Comparison of ENCODE assay signal across 13 cellular contexts in the genomic region with DNA sequence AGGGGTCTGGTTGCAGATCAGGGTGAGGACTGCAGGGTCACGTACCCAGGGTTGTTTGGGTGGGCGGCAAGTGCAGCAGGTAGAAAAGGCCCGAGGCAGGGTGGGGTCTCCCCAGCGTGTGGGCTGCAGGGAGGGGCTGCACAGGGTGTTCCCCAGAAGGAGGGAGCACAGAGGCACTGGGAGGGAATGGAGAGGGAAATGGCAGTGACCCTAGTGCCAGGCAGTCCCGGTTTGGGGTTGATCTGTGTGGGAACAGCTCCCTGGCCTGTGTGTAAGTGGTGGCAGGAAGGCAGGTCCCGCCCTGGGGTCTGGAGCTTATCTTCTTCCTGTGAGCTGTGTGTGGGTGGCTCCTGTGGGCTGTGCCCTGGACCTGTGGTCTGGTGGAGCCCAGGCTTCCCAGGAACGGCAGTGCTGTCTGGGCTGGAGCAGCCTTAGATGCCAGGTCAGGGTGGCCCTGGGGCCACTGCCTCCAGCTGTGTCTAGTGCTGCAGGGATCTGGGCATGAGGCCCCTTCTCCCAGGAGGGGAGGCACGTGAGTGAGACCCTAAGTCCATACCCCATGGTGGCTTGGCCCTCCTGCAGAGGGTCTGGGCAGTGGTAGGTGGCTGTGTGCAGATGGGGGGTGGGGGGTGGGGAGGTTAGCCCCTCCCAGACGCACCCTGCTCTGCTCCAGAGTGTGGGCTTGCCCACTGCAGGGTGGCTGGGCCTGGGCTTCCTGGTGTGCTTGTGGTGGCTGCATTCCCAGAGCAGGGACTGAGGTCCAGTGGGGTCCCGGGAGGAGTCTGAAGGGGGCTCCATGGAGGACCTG.
DNase-seq lines count a peak whose midpoint lies in the region; ATAC-seq and TF ChIP-seq lines count a peak whose summit lies in the region.
"Had no signal": no experiment of that assay in that cellular context is flagged by ENCODE, and none has a peak within 500 bp of the region (broad histone marks: within the 10 kb centered on the region; RNA-seq: fewer than 3 reads in every experiment).

No MANE protein-coding gene starts in this region.

- no peak for TF ChIP-seq RAD21 in Ishikawa (IDR thresholded peaks at IDR 0.05; ENCODE audit: low read depth)

- DNase-seq in CMK (ENCODE audit: low read depth) (peak; percentile 95), mesenteric fat pad (ENCODE audit: low spot score) (peak; percentile 73), superior temporal gyrus (ENCODE audit: extremely low spot score) (no peak), NCI-H1694 (lab: John Stamatoyannopoulos, UW) (no peak)
- DNase-seq in activated naive CD4-positive, alpha-beta T cell treated with anti-CD3 and anti-CD28 coated beads, Interleukin-2, amount 50 U/mL, for 16 hours: peak; percentile 2
- DNase-seq: activated gamma-delta T cell treated with Interleukin-2 at 50 U/mL for 16 hours; NCI-H1436 treated with DMSO at 0.1 percent for 48 hours; NCI-H526 treated with DMSO at 0.1 percent for 48 hours; stimulated activated CD4-positive, alpha-beta T cell treated with anti-CD3 and anti-CD28 coated beads, Interleukin-2, amount 100 ng/mL, for 48 hours; stimulated activated naive CD4-positive, alpha-beta T cell treated with Interleukin-2 at 50 U/mL for 16 hours had no signal

- TF ChIP-seq POLR2A in GM18505 (IDR thresholded peaks at IDR 0.05; ENCODE audit: borderline replicate concordance, extremely low read depth, insufficient read depth, insufficient read length): no peak

- TF ChIP-seq EP300 in Ishikawa (IDR thresholded peaks at IDR 0.05; ENCODE audit: borderline replicate concordance): no peak; the same call in 1 of the 2 replicates

- no peak for ATAC-seq in GM18505 (IDR thresholded peaks at IDR 0.05; ENCODE audit: unreplicated experiment)
- no peak for ATAC-seq in HG02759 (IDR thresholded peaks at IDR 0.05; ENCODE audit: unreplicated experiment)

TF ChIP-seq in Ishikawa, 13 proteins besides CTCF, POLR2A, EP300 and RAD21:
- TF ChIP-seq EGR1 (IDR thresholded peaks at IDR 0.05) (0 out of 2 replicates have a peak, but pooled peaks have one; percentile 37), TAF1 (IDR thresholded peaks at IDR 0.05; ENCODE audit: low read depth) (no peak)
TF ChIP-seq in Ishikawa: peak in this region for 1.

Comparison
In these comparisons a context has a peak if more than half of its experiments do, and no peak if none do; other contexts are left out.
1. DNase-seq: peak in CMK (single experiment), activated naive CD4-positive, alpha-beta T cell treated with anti-CD3 and anti-CD28 coated beads, Interleukin-2, amount 50 U/mL, for 16 hours (single experiment) and mesenteric fat pad (single experiment); none in superior temporal gyrus (single experiment) and NCI-H1694 (single experiment).